ENCODE assay signal across 8 cellular contexts in genomic region chr11:47348859-47349258, GRCh38. TPM values are rescaled to one million over a fixed set of nuclear protein-coding genes. Genes with fewer than 3 reads are reported as not detected.
DNase-seq lines count a peak whose midpoint lies in the region; ATAC-seq, FAIRE-seq and TF ChIP-seq lines count a peak whose summit lies in the region.

No MANE protein-coding gene starts in this region.

- no peak for FAIRE-seq in D721Med (lab: Jason Lieb, UNC)
- FAIRE-seq in RCC 7860 (lab: Jason Lieb, UNC): no peak

- H3K4me3 ChIP-seq in HEK293 (ENCODE audit: low read depth, low read length) (no peak overlapping the region), ascending aorta (no peak overlapping the region)

- intact Hi-C loops in ascending aorta (cut with DNase I): no loop called here

- H3K4me1 ChIP-seq in HEK293 (ENCODE audit: control insufficient read depth, insufficient read depth, low read length) (no peaks in the 10 kb centered on the region), ascending aorta (no peaks in the 10 kb centered on the region)

- H3K36me3 ChIP-seq in HEK293 (ENCODE audit: control insufficient read depth in 2 of 2, insufficient read depth in 1 of 2, low read length in 2 of 2) (no peaks in the 10 kb centered on the region), ascending aorta (no peaks in the 10 kb centered on the region)

- TF ChIP-seq CTCF in D721Med (IDR thresholded peaks at IDR 0.05; ENCODE audit: insufficient read depth, missing control alignments) (peak; percentile 56), HEK293 (tag by site-specific recombination; IDR thresholded peaks at IDR 0.05) (no peak), ascending aorta (IDR thresholded peaks at IDR 0.05) (no peak)

- H3K9me3 ChIP-seq in HEK293 (ENCODE audit: control insufficient read depth, insufficient read depth, low read depth, low read length): no peaks in the 10 kb centered on the region
- H3K9me3 ChIP-seq in ascending aorta: no peaks in the 10 kb centered on the region

- POLR2A ChIA-PET in HEK293 (lab: Yijun Ruan, JAX): no interaction called here

- CTCF ChIA-PET in HEK293 (lab: Yijun Ruan, JAX): interaction anchor here (0.7 to 1.7 kb wide), 3 partner anchors 21 to 90 kb away, joined by 3 to 5 read pairs (median 3); no protein-coding TSS in a partner anchor

- ATAC-seq in GM21723 (IDR thresholded peaks at IDR 0.05; ENCODE audit: unreplicated experiment) (no peak), HG03095 (IDR thresholded peaks at IDR 0.05; ENCODE audit: unreplicated experiment) (no peak)

- no peak overlapping the region for H3K27ac ChIP-seq in HEK293 (ENCODE audit: extremely low read depth, low read depth, low read length)
- no peak overlapping the region for H3K27ac ChIP-seq in ascending aorta

- DNase-seq in D721Med (ENCODE audit: insufficient read length, low spot score) (no peak), RCC 7860 (ENCODE audit: low spot score) (peak; percentile 17), glomerular visceral epithelial cell (ENCODE audit: extremely low spot score) (peak; percentile 37), ascending aorta (ENCODE audit: low spot score in 2 of 2) (no peak), NCI-H2227 (lab: John Stamatoyannopoulos, UW; ENCODE audit: unreplicated experiment) (no peak)

- no peaks in the 10 kb centered on the region for H3K27me3 ChIP-seq in ascending aorta

TF ChIP-seq in HEK293, 187 proteins besides CTCF, POLR2A, EP300 and RAD21:
- TF ChIP-seq ZNF654 (tag by site-specific recombination; IDR thresholded peaks at IDR 0.05; ENCODE audit: low read depth): peak; percentile 52
- peak; percentile 86 for TF ChIP-seq ZNF449 (tag by site-specific recombination; IDR thresholded peaks at IDR 0.05)
- TF ChIP-seq SP7 (tag by site-specific recombination; IDR thresholded peaks at IDR 0.05): no peak

RNA-seq across cellular contexts. Expression of gene MYBPC3, which starts 3.6 kb away (rescaled TPM):
- not detected for total RNA-seq in ascending aorta

RNA-seq across cellular contexts. Expression of gene SPI1, which starts 29.5 kb away (rescaled TPM):
- 98.2 TPM for total RNA-seq in ascending aorta

RNA-seq across cellular contexts. Expression of gene SLC39A13, which starts 59.5 kb away (rescaled TPM):
- 246 TPM for total RNA-seq in ascending aorta

Comparison
In these comparisons a context has a peak if more than half of its experiments do, and no peak if none do; other contexts are left out.
1. DNase-seq: peak in RCC 7860 (single experiment) and glomerular visceral epithelial cell (single experiment); none in D721Med (single experiment), ascending aorta (0 of 2) and NCI-H2227 (single experiment).